21 cellular contexts compared by ENCODE assay signal in the genomic region with DNA sequence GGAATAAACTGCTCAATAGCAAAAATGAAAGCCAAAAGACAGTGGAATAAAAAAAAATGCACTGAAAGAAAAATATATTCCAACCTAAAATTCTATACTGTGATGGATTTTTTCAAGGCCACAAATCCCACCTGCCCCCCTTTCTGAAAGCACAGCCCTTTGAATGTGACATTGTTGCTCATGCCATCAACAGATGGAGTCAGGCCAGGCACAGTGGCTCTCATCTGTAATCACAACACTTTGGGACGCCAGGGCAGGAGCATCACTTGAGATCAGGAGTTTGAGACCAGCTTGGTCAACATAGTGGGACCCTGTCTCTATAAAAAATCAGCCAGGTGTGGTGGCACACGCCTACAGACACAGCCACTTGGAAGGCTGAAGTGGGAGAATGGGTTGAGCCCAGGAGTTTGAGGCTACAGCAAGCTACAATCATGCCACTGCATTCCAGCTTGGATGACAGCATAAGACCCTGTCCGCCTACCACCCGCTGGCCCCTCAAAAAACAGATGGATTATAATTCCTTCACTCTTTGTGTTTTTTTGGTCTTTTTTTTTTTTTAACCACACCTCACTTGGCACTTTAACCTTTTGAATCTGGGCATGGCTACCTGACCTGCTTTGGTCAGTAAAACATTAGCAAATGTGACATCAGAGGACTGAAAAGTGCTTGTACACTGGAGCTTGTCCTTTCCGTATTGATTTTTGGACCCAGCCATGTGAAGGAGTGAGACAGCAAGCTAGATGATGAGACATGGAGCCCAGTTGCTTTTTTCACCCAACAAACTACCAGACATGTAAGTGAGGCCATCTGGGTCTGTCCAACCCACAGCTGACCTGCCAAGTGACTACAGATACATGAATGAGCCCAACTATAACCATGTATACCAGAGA. TPM values are rescaled to one million over a fixed set of nuclear protein-coding genes. Genes with fewer than 3 reads are reported as not detected.
A peak's percentile ranks its signal among the peaks of the same experiment; 100 is the strongest.
DNase-seq lines count a peak whose midpoint lies in the region; ATAC-seq and TF ChIP-seq lines count a peak whose summit lies in the region.
"Had no signal": no experiment of that assay in that cellular context is flagged by ENCODE, and none has a peak within 500 bp of the region (broad histone marks: within the 10 kb centered on the region; RNA-seq: fewer than 3 reads in every experiment).

No MANE protein-coding gene starts in this region.

- no peaks in the 10 kb centered on the region for H3K27me3 Mint-ChIP-seq in activated T-cell treated with anti-CD3 and anti-CD28 coated beads, Interleukin-2, amount 50 U/mL, for 24 hours
- peaks cover 2% of the 10 kb centered on the region for H3K27me3 Mint-ChIP-seq in glutamatergic neuron (ENCODE audit: unreplicated experiment)
- no peaks in the 10 kb centered on the region for H3K27me3 Mint-ChIP-seq in activated CD8-positive, alpha-beta T cell treated with anti-CD3 and anti-CD28 coated beads for 36 hours
- H3K27me3 Mint-ChIP-seq: activated CD4-positive, alpha-beta memory T cell treated with anti-CD3 and anti-CD28 coated beads for 36 hours; activated naive CD8-positive, alpha-beta T cell treated with anti-CD3 and anti-CD28 coated beads for 36 hours; stimulated activated memory B cell treated with anti-CD40 and anti-IgM and Interleukin-4, amounts not matched to agents 10 μg/mL and 1 μg/mL and 100 μg/mL, for 72 hours; type B pancreatic cell had no signal

- H3K79me1 ChIP-seq in IMR-90 (ENCODE audit: low read depth in 1 of 2, low read length in 2 of 2), result peaks cover 31 to 77% of the 10 kb centered on the region in 2 experiments

- no peaks in the 10 kb centered on the region for H3K9me3 ChIP-seq in IMR-90 (ENCODE audit: control insufficient read depth, insufficient read depth, low read length)
- no peaks in the 10 kb centered on the region for H3K9me3 ChIP-seq in osteoblast (ENCODE audit: low read depth, low read length)
- no peaks in the 10 kb centered on the region for H3K9me3 ChIP-seq in gastrocnemius medialis
- H3K9me3 ChIP-seq: breast epithelium, esophagus squamous epithelium, psoas muscle had no signal

- H3K23ac ChIP-seq in IMR-90 (ENCODE audit: low read depth, low read length), result no peak overlapping the region

- no TSS peak for BruUV-seq in IMR-90 (replicated peaks; lab: Mats Ljungman, UMichigan)

- peak overlapping the region; percentile 40 for H3K27ac Mint-ChIP-seq in activated T-cell treated with anti-CD3 and anti-CD28 coated beads, Interleukin-2, amount 50 U/mL, for 24 hours
- peak overlapping the region; percentile 43 for H3K27ac Mint-ChIP-seq in glutamatergic neuron (ENCODE audit: unreplicated experiment)
- no peak overlapping the region for H3K27ac Mint-ChIP-seq in activated CD8-positive, alpha-beta T cell treated with anti-CD3 and anti-CD28 coated beads for 36 hours
- H3K27ac Mint-ChIP-seq: activated CD4-positive, alpha-beta memory T cell treated with anti-CD3 and anti-CD28 coated beads for 36 hours; activated naive CD8-positive, alpha-beta T cell treated with anti-CD3 and anti-CD28 coated beads for 36 hours; stimulated activated memory B cell treated with anti-CD40 and anti-IgM and Interleukin-4, amounts not matched to agents 10 μg/mL and 1 μg/mL and 100 μg/mL, for 72 hours; type B pancreatic cell had no signal

- no peak overlapping the region for H3K4me3 Mint-ChIP-seq in activated T-cell treated with anti-CD3 and anti-CD28 coated beads, Interleukin-2, amount 50 U/mL, for 24 hours
- H3K4me3 Mint-ChIP-seq in glutamatergic neuron (ENCODE audit: unreplicated experiment), result no peak overlapping the region
- no peak overlapping the region for H3K4me3 Mint-ChIP-seq in activated CD8-positive, alpha-beta T cell treated with anti-CD3 and anti-CD28 coated beads for 36 hours
- H3K4me3 Mint-ChIP-seq: activated CD4-positive, alpha-beta memory T cell treated with anti-CD3 and anti-CD28 coated beads for 36 hours; activated naive CD8-positive, alpha-beta T cell treated with anti-CD3 and anti-CD28 coated beads for 36 hours; stimulated activated memory B cell treated with anti-CD40 and anti-IgM and Interleukin-4, amounts not matched to agents 10 μg/mL and 1 μg/mL and 100 μg/mL, for 72 hours; type B pancreatic cell had no signal

- no peak overlapping the region for H3K14ac ChIP-seq in IMR-90 (replicated peaks; ENCODE audit: low read depth, low read length)

- CTCF ChIA-PET in IMR-90 (lab: Yijun Ruan, JAX), result no interaction called here
- CTCF ChIA-PET in activated CD8-positive, alpha-beta T cell treated with anti-CD3 and anti-CD28 coated beads for 36 hours (lab: Charles Lee), result interaction anchor here (0.9 to 1.6 kb wide), 3 partner anchors 13 to 70 kb away, joined by 3 read pairs; no protein-coding TSS in a partner anchor

- H3K18ac ChIP-seq in IMR-90 (ENCODE audit: low read depth, low read length), result no peak overlapping the region

- in situ Hi-C loops in IMR-90 (cut with MboI; ENCODE audit: low sequenced_read_pairs), result no loop called here
- in situ Hi-C loops in gastrocnemius medialis (cut with MboI; ENCODE audit: low sequenced_read_pairs in 4 of 4), result no loop called here

- TF ChIP-seq POLR2A in IMR-90 (IDR thresholded peaks at IDR 0.05; ENCODE audit: low read depth, low read length), result no peak
- no peak for TF ChIP-seq POLR2A in gastrocnemius medialis (IDR thresholded peaks at IDR 0.05)

- H2BK20ac ChIP-seq in IMR-90 (ENCODE audit: low read depth, low read length), result no peak overlapping the region

- H3K4me1 ChIP-seq in IMR-90 (ENCODE audit: control insufficient read depth, insufficient read depth, low read length), result peaks cover 4% of the 10 kb centered on the region
- H3K4me1 ChIP-seq in osteoblast (ENCODE audit: insufficient read depth, low read length), result peaks cover 7% of the 10 kb centered on the region
- peaks cover 26 to 48% of the 10 kb centered on the region in 2 donors for H3K4me1 ChIP-seq in gastrocnemius medialis
- H3K4me1 ChIP-seq: breast epithelium had no signal

- dilution Hi-C loops in IMR-90 (cut with HindIII; ENCODE audit: low sequenced_read_pairs, unreplicated experiment), result no loop called here

- no peak overlapping the region for H2BK120ac ChIP-seq in IMR-90 (ENCODE audit: low read depth, low read length)

- H4K91ac ChIP-seq in IMR-90 (ENCODE audit: insufficient read depth, low read depth, low read length), result no peak overlapping the region

- TF ChIP-seq RAD21 in IMR-90 (IDR thresholded peaks at IDR 0.05; ENCODE audit: low read length), result no peak

- H3K79me2 ChIP-seq in osteoblast (ENCODE audit: insufficient read depth, low read length), result peaks cover 87% of the 10 kb centered on the region

- H4K20me1 ChIP-seq in IMR-90 (ENCODE audit: insufficient read depth, low read length) (peaks cover 84% of the 10 kb centered on the region), osteoblast (ENCODE audit: insufficient read depth, low read length) (peaks cover 48% of the 10 kb centered on the region)

- no peak overlapping the region for H2BK15ac ChIP-seq in IMR-90 (ENCODE audit: low read depth, low read length)

- H3K4me1 Mint-ChIP-seq in activated T-cell treated with anti-CD3 and anti-CD28 coated beads, Interleukin-2, amount 50 U/mL, for 24 hours (ENCODE audit: low read depth), result peaks cover 73% of the 10 kb centered on the region
- H3K4me1 Mint-ChIP-seq in glutamatergic neuron (ENCODE audit: low read depth, unreplicated experiment), result peaks cover 26% of the 10 kb centered on the region
- H3K4me1 Mint-ChIP-seq in activated CD8-positive, alpha-beta T cell treated with anti-CD3 and anti-CD28 coated beads for 36 hours (ENCODE audit: low read depth), result peaks cover 68% of the 10 kb centered on the region

- ATAC-seq in IMR-90 (ENCODE audit: low read depth), result no peak
- no peak for ATAC-seq in activated CD8-positive, alpha-beta T cell treated with anti-CD3 and anti-CD28 coated beads for 36 hours
- no peak for ATAC-seq in omental fat pad (ENCODE audit: low FRiP score)
- no peak for ATAC-seq in gastrocnemius medialis
- ATAC-seq: psoas muscle; stimulated activated memory B cell treated with anti-CD40 and anti-IgM and Interleukin-4, amounts not matched to agents 10 μg/mL and 1 μg/mL and 100 μg/mL, for 72 hours had no signal

- no peak overlapping the region for H3K9ac ChIP-seq in IMR-90 (ENCODE audit: low read depth, low read length)

- no peaks in the 10 kb centered on the region for H3K9me3 Mint-ChIP-seq in activated T-cell treated with anti-CD3 and anti-CD28 coated beads, Interleukin-2, amount 50 U/mL, for 24 hours
- peaks cover 2% of the 10 kb centered on the region for H3K9me3 Mint-ChIP-seq in glutamatergic neuron (ENCODE audit: unreplicated experiment)
- no peaks in the 10 kb centered on the region for H3K9me3 Mint-ChIP-seq in activated CD8-positive, alpha-beta T cell treated with anti-CD3 and anti-CD28 coated beads for 36 hours
- H3K9me3 Mint-ChIP-seq: activated CD4-positive, alpha-beta memory T cell treated with anti-CD3 and anti-CD28 coated beads for 36 hours; activated naive CD8-positive, alpha-beta T cell treated with anti-CD3 and anti-CD28 coated beads for 36 hours; stimulated activated memory B cell treated with anti-CD40 and anti-IgM and Interleukin-4, amounts not matched to agents 10 μg/mL and 1 μg/mL and 100 μg/mL, for 72 hours; type B pancreatic cell had no signal

- H3K27me3 ChIP-seq in IMR-90 (ENCODE audit: control insufficient read depth, insufficient read depth, low read length), result no peaks in the 10 kb centered on the region
- no peaks in the 10 kb centered on the region for H3K27me3 ChIP-seq in osteoblast (ENCODE audit: insufficient read depth, low read length)
- no peaks in the 10 kb centered on the region for H3K27me3 ChIP-seq in gastrocnemius medialis
- H3K27me3 ChIP-seq: breast epithelium, esophagus squamous epithelium had no signal

- no peak for TF ChIP-seq CTCF in IMR-90 (conservative IDR thresholded peaks at IDR 0.05; ENCODE audit: low read depth, low read length)
- no peak for TF ChIP-seq CTCF in glutamatergic neuron (IDR thresholded peaks at IDR 0.05; ENCODE audit: partially characterized antibody, unreplicated experiment)
- TF ChIP-seq CTCF in osteoblast (IDR thresholded peaks at IDR 0.05; ENCODE audit: extremely low read depth, low read depth, low read length), result no peak
- TF ChIP-seq CTCF in activated CD8-positive, alpha-beta T cell treated with anti-CD3 and anti-CD28 coated beads for 36 hours (IDR thresholded peaks at IDR 0.05), result no peak
- no peak for TF ChIP-seq CTCF in omental fat pad (IDR thresholded peaks at IDR 0.05)
- no peak for TF ChIP-seq CTCF in gastrocnemius medialis (IDR thresholded peaks at IDR 0.05 in 4 of 5, conservative IDR thresholded peaks at IDR 0.05 in 1 of 5)

- H3K36me3 Mint-ChIP-seq in activated T-cell treated with anti-CD3 and anti-CD28 coated beads, Interleukin-2, amount 50 U/mL, for 24 hours (ENCODE audit: low read depth), result peaks cover 13% of the 10 kb centered on the region
- no peaks in the 10 kb centered on the region for H3K36me3 Mint-ChIP-seq in glutamatergic neuron (ENCODE audit: unreplicated experiment)
- H3K36me3 Mint-ChIP-seq in activated CD8-positive, alpha-beta T cell treated with anti-CD3 and anti-CD28 coated beads for 36 hours (ENCODE audit: low read depth), result peaks cover 2% of the 10 kb centered on the region
- H3K36me3 Mint-ChIP-seq: activated CD4-positive, alpha-beta memory T cell treated with anti-CD3 and anti-CD28 coated beads for 36 hours had no signal

- H3K4me3 ChIP-seq in IMR-90 (ENCODE audit: insufficient read depth, low read depth, low read length) (no peak overlapping the region), osteoblast (ENCODE audit: insufficient read depth, low read length) (no peak overlapping the region), gastrocnemius medialis (no peak overlapping the region)
- H3K4me3 ChIP-seq: breast epithelium, esophagus squamous epithelium, psoas muscle had no signal

- no peak overlapping the region for H3K4ac ChIP-seq in IMR-90 (ENCODE audit: low read depth, low read length)

- 100% methylated on average over 1 of the region's 5 CpGs; no CpG with 5 or more reads in 1 of the 2 experiments for WGBS in IMR-90 (ENCODE audit: extremely low coverage in 2 of 2, insufficient read length in 1 of 2), 2 experiments

- H3K36me3 ChIP-seq in IMR-90 (ENCODE audit: control insufficient read depth, insufficient read depth, low read length) (no peaks in the 10 kb centered on the region), osteoblast (ENCODE audit: insufficient read depth, low read length) (no peaks in the 10 kb centered on the region), gastrocnemius medialis (no peaks in the 10 kb centered on the region)
- H3K36me3 ChIP-seq: breast epithelium, esophagus squamous epithelium had no signal

- no peak overlapping the region for H3K27ac ChIP-seq in IMR-90 (ENCODE audit: insufficient read depth, low read length)
- no peak overlapping the region for H3K27ac ChIP-seq in osteoblast (ENCODE audit: low read depth, low read length)
- H3K27ac ChIP-seq in gastrocnemius medialis, result no peak overlapping the region
- H3K27ac ChIP-seq: breast epithelium, esophagus squamous epithelium, psoas muscle had no signal

- no peak for DNase-seq in activated T-cell treated with anti-CD3 and anti-CD28 coated beads, Interleukin-2, amount 50 U/mL, for 24 hours
- DNase-seq in activated T-cell treated with anti-CD3 and anti-CD28 coated beads, Interleukin-2, amount 50 U/mL, for 1 hour, result no peak
- DNase-seq in IMR-90 (peak; percentile 12), glutamatergic neuron (no peak), osteoblast (ENCODE audit: insufficient read length, low spot score, missing footprints) (peak; percentile 36), omental fat pad (ENCODE audit: low spot score) (no peak), gastrocnemius medialis (no peak)
- no peak for DNase-seq in activated CD8-positive, alpha-beta T cell treated with anti-CD3 and anti-CD28 coated beads for 36 hours
- DNase-seq: activated CD4-positive, alpha-beta memory T cell treated with anti-CD3 and anti-CD28 coated beads for 36 hours; activated naive CD8-positive, alpha-beta T cell treated with anti-CD3 and anti-CD28 coated beads for 36 hours; activated T-cell treated with anti-CD3 and anti-CD28 coated beads, Interleukin-2, amount 50 U/mL, for 48 hours; esophagus squamous epithelium; hippocampal formation; kidney glomerular epithelial cell; NCI-H187 treated with DMSO at 0.1 percent for 48 hours; NCI-H446; psoas muscle; stimulated activated CD4-positive, alpha-beta T cell treated with anti-CD3 and anti-CD28 coated beads, Interleukin-12 subunit alpha, Interleukin-12 subunit beta, amount 100 ng/mL, for 4 hours had no signal

- intact Hi-C loops in IMR-90 (cut with micrococcal nuclease), result no loop called here
- intact Hi-C loops in activated CD8-positive, alpha-beta T cell treated with anti-CD3 and anti-CD28 coated beads for 36 hours (cut with micrococcal nuclease), result no loop called here
- intact Hi-C loops in gastrocnemius medialis (cut with DNase I; ENCODE audit: low total_unique reads), result no loop called here

- POLR2A ChIA-PET in IMR-90 (lab: Charles Lee; ENCODE audit: unreplicated experiment), result no interaction called here
- POLR2A ChIA-PET in activated CD8-positive, alpha-beta T cell treated with anti-CD3 and anti-CD28 coated beads for 36 hours (lab: Charles Lee), result interaction anchor here (0.9 to 1.3 kb wide), 3 partner anchors 8 to 13 kb away, joined by 3 read pairs; no protein-coding TSS in a partner anchor

- no peak overlapping the region for H3K56ac ChIP-seq in IMR-90 (ENCODE audit: extremely low read depth, insufficient read depth, low read length)

- H3K9me1 ChIP-seq in IMR-90 (ENCODE audit: insufficient read depth, low read length), result peaks cover 14% of the 10 kb centered on the region

- no peak overlapping the region for H2AK5ac ChIP-seq in IMR-90 (ENCODE audit: low read depth, low read length)

- H2AK9ac ChIP-seq in IMR-90 (replicated peaks; ENCODE audit: low read depth, low read length, poor library complexity), result no peak overlapping the region

- no peak overlapping the region for H4K8ac ChIP-seq in IMR-90 (ENCODE audit: low read depth in 2 of 2, low read length in 2 of 2)

- H2BK5ac ChIP-seq in IMR-90 (ENCODE audit: low read depth, low read length, poor library complexity, severe bottlenecking), result no peak overlapping the region

- no peak overlapping the region for H3K4me2 ChIP-seq in IMR-90 (ENCODE audit: low read depth, low read length)
- H3K4me2 ChIP-seq in osteoblast (ENCODE audit: insufficient read depth, low read length), result no peak overlapping the region

- no peak overlapping the region for H2AFZ ChIP-seq in IMR-90 (replicated peaks; ENCODE audit: low read length, poor library complexity)
- no peak overlapping the region for H2AFZ ChIP-seq in osteoblast (ENCODE audit: low read length)

- no peak overlapping the region for H4K5ac ChIP-seq in IMR-90 (ENCODE audit: low read depth, low read length)

RNA-seq across cellular contexts. Expression of gene GLG1, which starts 36.3 kb away (rescaled TPM):
- 90.0 and 91.0 TPM in 2 replicates for total RNA-seq in IMR-90 (2012; rRNA removed)
- polyA plus RNA-seq in IMR-90 (2012; rRNA removed), result 93.1 and 107 TPM in 2 replicates
- 51.2 and 73.5 TPM in 2 replicates for polyA plus RNA-seq in IMR-90 (2012; cell fraction: cytosol; rRNA removed)
- 46.2 and 115 TPM in 2 replicates for polyA plus RNA-seq in IMR-90 (2012; cell fraction: nucleus; rRNA removed; ENCODE audit: low replicate concordance)
- total RNA-seq in glutamatergic neuron (ENCODE audit: unreplicated experiment), result 143 TPM
- total RNA-seq in osteoblast, result 191 and 215 TPM in 2 replicates
- total RNA-seq in activated CD8-positive, alpha-beta T cell treated with anti-CD3 and anti-CD28 coated beads for 36 hours, result 10 to 100 TPM; 70.0 to 74.9 TPM
- 100 to 1,000 TPM; 107 to 160 (median 122) TPM for total RNA-seq in omental fat pad
- total RNA-seq in gastrocnemius medialis, result 100 to 1,000 TPM in 2 of 4 donors, 10 to 100 TPM in 2; 72.0 to 170 (median 105) TPM

Comparison
In these comparisons a context has a peak if more than half of its experiments do, and no peak if none do; other contexts are left out.
1. DNase-seq: peak in IMR-90 (single experiment) and osteoblast (single experiment); none in activated T-cell treated with anti-CD3 and anti-CD28 coated beads, Interleukin-2, amount 50 U/mL, for 24 hours (single experiment), activated T-cell treated with anti-CD3 and anti-CD28 coated beads, Interleukin-2, amount 50 U/mL, for 1 hour (single experiment), glutamatergic neuron (single experiment), activated CD8-positive, alpha-beta T cell treated with anti-CD3 and anti-CD28 coated beads for 36 hours (single experiment), omental fat pad (single experiment) and gastrocnemius medialis (0 of 2).